37 cellular contexts compared by ENCODE assay signal in genomic region chr19:29107831-29108230, GRCh38.
"Had no signal": no experiment of that assay in that cellular context is flagged by ENCODE, and none has a peak within 500 bp of the region (broad histone marks: within the 10 kb centered on the region; RNA-seq: fewer than 3 reads in every experiment).

No MANE protein-coding gene starts in this region.

- H3K27ac Mint-ChIP-seq: activated B cell treated with CpG ODN at 0.5 μM for 24 hours; activated CD4-positive, alpha-beta memory T cell treated with anti-CD3 and anti-CD28 coated beads for 36 hours; activated CD8-positive, alpha-beta memory T cell treated with anti-CD3 and anti-CD28 coated beads, Interleukin-2, amount 10 ng/mL, durations not matched to agents 7 days and 5 days; activated CD8-positive, alpha-beta T cell treated with anti-CD3 and anti-CD28 coated beads, Interleukin-2, amount 10 ng/mL, durations not matched to agents 7 days and 5 days; activated naive CD4-positive, alpha-beta T cell treated with anti-CD3 and anti-CD28 coated beads for 36 hours; activated naive CD4-positive, alpha-beta T cell treated with anti-CD3 and anti-CD28 coated beads, Interleukin-2, amount 50 U/mL, for 24 hours; activated naive CD8-positive, alpha-beta T cell treated with anti-CD3 and anti-CD28 coated beads for 36 hours; activated naive CD8-positive, alpha-beta T cell treated with anti-CD3 and anti-CD28 coated beads, Interleukin-2, amount 50 U/mL, for 24 hours; activated T-helper 1 cell treated with anti-CD3 and anti-CD28 coated beads, Interleukin-12 subunit alpha, Interleukin-12 subunit beta, Interleukin-2, Interleukin-4 antibody, amounts not matched to agents 30 ng/mL and 10 ng/mL and 1 ng/mL, durations not matched to agents 14 hours and 24 hours and 36 hours; activated T-helper 2 cell treated with anti-CD3 and anti-CD28 coated beads, Interferon-gamma antibody, Interleukin-2, Interleukin-4, amounts not matched to agents 10 μg/mL and 5 μg/mL and 100 μg/mL, durations not matched to agents 14 hours and 24 hours and 36 hours; dendritic cell treated with granulocyte-macrophage colony-stimulating factor and Interleukin-4, amounts not matched to agents 40 ng/mL and 50 ng/mL, for 4 days; endodermal cell; T-helper 17 cell; T-helper 2 cell treated with Interferon-gamma antibody and Interleukin-4, amounts not matched to agents 5 μg/mL and 100 μg/mL, for 36 hours had no signal

- ATAC-seq: activated CD4-positive, CD25-positive, alpha-beta regulatory T cell treated with anti-CD3 and anti-CD28 coated beads, Interleukin-2, amount 50 U/mL, for 24 hours; activated CD8-positive, alpha-beta memory T cell treated with anti-CD3 and anti-CD28 coated beads, Interleukin-2, amount 10 ng/mL, durations not matched to agents 7 days and 5 days; activated CD8-positive, alpha-beta T cell treated with anti-CD3 and anti-CD28 coated beads, Interleukin-2, amount 10 ng/mL, durations not matched to agents 7 days and 5 days; activated naive CD8-positive, alpha-beta T cell treated with anti-CD3 and anti-CD28 coated beads, Interleukin-2, amount 50 U/mL, for 24 hours; body of pancreas; esophagus mucosa; foreskin keratinocyte; gastrocnemius medialis; heart left ventricle; T-helper 17 cell had no signal

- H3K9me3 Mint-ChIP-seq: activated naive CD4-positive, alpha-beta T cell treated with anti-CD3 and anti-CD28 coated beads, Interleukin-2, amount 50 U/mL, for 24 hours; activated naive CD8-positive, alpha-beta T cell treated with anti-CD3 and anti-CD28 coated beads for 36 hours; activated naive CD8-positive, alpha-beta T cell treated with anti-CD3 and anti-CD28 coated beads, Interleukin-2, amount 50 U/mL, for 24 hours; activated T-helper 1 cell treated with anti-CD3 and anti-CD28 coated beads, Interleukin-12 subunit alpha, Interleukin-12 subunit beta, Interleukin-2, Interleukin-4 antibody, amounts not matched to agents 30 ng/mL and 10 ng/mL and 1 ng/mL, durations not matched to agents 14 hours and 24 hours and 36 hours; endodermal cell had no signal

- H3K27me3 ChIP-seq: adrenal gland, body of pancreas, foreskin keratinocyte, gastrocnemius medialis had no signal

- H3K36me3 ChIP-seq: adrenal gland, cardiac muscle cell, gastrocnemius medialis, heart left ventricle, WERI-Rb-1 had no signal

- H3K36me3 Mint-ChIP-seq: activated CD4-positive, alpha-beta memory T cell treated with anti-CD3 and anti-CD28 coated beads for 36 hours; activated CD8-positive, alpha-beta memory T cell treated with anti-CD3 and anti-CD28 coated beads, Interleukin-2, amount 10 ng/mL, durations not matched to agents 7 days and 5 days; activated naive CD4-positive, alpha-beta T cell treated with anti-CD3 and anti-CD28 coated beads, Interleukin-2, amount 50 U/mL, for 24 hours; activated naive CD8-positive, alpha-beta T cell treated with anti-CD3 and anti-CD28 coated beads for 36 hours had no signal

- H3K4me1 Mint-ChIP-seq: activated B cell treated with CpG ODN at 0.5 μM for 24 hours; activated CD8-positive, alpha-beta memory T cell treated with anti-CD3 and anti-CD28 coated beads, Interleukin-2, amount 10 ng/mL, durations not matched to agents 7 days and 5 days; activated naive CD4-positive, alpha-beta T cell treated with anti-CD3 and anti-CD28 coated beads, Interleukin-2, amount 50 U/mL, for 24 hours; activated naive CD8-positive, alpha-beta T cell treated with anti-CD3 and anti-CD28 coated beads for 36 hours; activated naive CD8-positive, alpha-beta T cell treated with anti-CD3 and anti-CD28 coated beads, Interleukin-2, amount 50 U/mL, for 24 hours; T-helper 17 cell had no signal

- H3K4me3 ChIP-seq: adrenal gland, body of pancreas, cardiac muscle cell, coronary artery, dorsolateral prefrontal cortex, gastrocnemius medialis, heart left ventricle had no signal

- H3K4me3 Mint-ChIP-seq: activated B cell treated with CpG ODN at 0.5 μM for 24 hours; activated CD4-positive, alpha-beta memory T cell treated with anti-CD3 and anti-CD28 coated beads for 36 hours; activated CD8-positive, alpha-beta memory T cell treated with anti-CD3 and anti-CD28 coated beads, Interleukin-2, amount 10 ng/mL, durations not matched to agents 7 days and 5 days; activated CD8-positive, alpha-beta T cell treated with anti-CD3 and anti-CD28 coated beads, Interleukin-2, amount 10 ng/mL, durations not matched to agents 7 days and 5 days; activated naive CD4-positive, alpha-beta T cell treated with anti-CD3 and anti-CD28 coated beads for 36 hours; activated naive CD4-positive, alpha-beta T cell treated with anti-CD3 and anti-CD28 coated beads, Interleukin-2, amount 50 U/mL, for 24 hours; activated naive CD8-positive, alpha-beta T cell treated with anti-CD3 and anti-CD28 coated beads for 36 hours; activated naive CD8-positive, alpha-beta T cell treated with anti-CD3 and anti-CD28 coated beads, Interleukin-2, amount 50 U/mL, for 24 hours; activated T-helper 1 cell treated with anti-CD3 and anti-CD28 coated beads, Interleukin-12 subunit alpha, Interleukin-12 subunit beta, Interleukin-2, Interleukin-4 antibody, amounts not matched to agents 30 ng/mL and 10 ng/mL and 1 ng/mL, durations not matched to agents 14 hours and 24 hours and 36 hours; dendritic cell treated with granulocyte-macrophage colony-stimulating factor and Interleukin-4, amounts not matched to agents 40 ng/mL and 50 ng/mL, for 4 days; endodermal cell; T-helper 17 cell; T-helper 2 cell treated with Interferon-gamma antibody and Interleukin-4, amounts not matched to agents 5 μg/mL and 100 μg/mL, for 36 hours had no signal

- H3K27me3 Mint-ChIP-seq: activated B cell treated with CpG ODN at 0.5 μM for 24 hours; activated CD4-positive, alpha-beta memory T cell treated with anti-CD3 and anti-CD28 coated beads for 36 hours; activated CD8-positive, alpha-beta memory T cell treated with anti-CD3 and anti-CD28 coated beads, Interleukin-2, amount 10 ng/mL, durations not matched to agents 7 days and 5 days; activated naive CD8-positive, alpha-beta T cell treated with anti-CD3 and anti-CD28 coated beads for 36 hours; activated naive CD8-positive, alpha-beta T cell treated with anti-CD3 and anti-CD28 coated beads, Interleukin-2, amount 50 U/mL, for 24 hours; dendritic cell treated with granulocyte-macrophage colony-stimulating factor and Interleukin-4, amounts not matched to agents 40 ng/mL and 50 ng/mL, for 4 days had no signal

- DNase-seq: activated B cell treated with CpG ODN at 0.5 μM for 24 hours; activated CD4-positive, alpha-beta memory T cell treated with anti-CD3 and anti-CD28 coated beads for 36 hours; activated CD4-positive, alpha-beta T cell treated with anti-CD3 and anti-CD28 coated beads for 48 hours; activated CD8-positive, alpha-beta memory T cell treated with anti-CD3 and anti-CD28 coated beads, Interleukin-2, amount 10 ng/mL, durations not matched to agents 7 days and 5 days; activated CD8-positive, alpha-beta memory T cell treated with anti-CD3 and anti-CD28 coated beads, Interleukin-2, amount 50 U/mL, for 4 hours; activated CD8-positive, alpha-beta T cell treated with anti-CD3 and anti-CD28 coated beads, Interleukin-2, amount 10 ng/mL, durations not matched to agents 7 days and 5 days; activated effector memory CD4-positive, alpha-beta T cell treated with anti-CD3 and anti-CD28 coated beads, Interleukin-2, amount 50 U/mL, for 16 hours; activated naive CD4-positive, alpha-beta T cell treated with anti-CD3 and anti-CD28 coated beads for 36 hours; activated naive CD8-positive, alpha-beta T cell treated with anti-CD3 and anti-CD28 coated beads for 36 hours; activated naive CD8-positive, alpha-beta T cell treated with anti-CD3 and anti-CD28 coated beads, Interleukin-2, amount 50 U/mL, for 24 hours; activated T-cell treated with anti-CD3 and anti-CD28 coated beads, Interleukin-2, amount 50 U/mL, for 1 hour; activated T-cell treated with anti-CD3 and anti-CD28 coated beads, Interleukin-2, amount 50 U/mL, for 48 hours; adrenal gland; amygdala; aorta; body of pancreas; central memory CD4-positive, alpha-beta T cell; cerebellar nuclear complex; dorsolateral prefrontal cortex; effector memory CD4-positive, alpha-beta T cell; endodermal cell; foreskin keratinocyte; gastrocnemius medialis; glutamatergic neuron; heart left ventricle; T-helper 17 cell; T1000; WERI-Rb-1 had no signal
